In the genomic region with DNA sequence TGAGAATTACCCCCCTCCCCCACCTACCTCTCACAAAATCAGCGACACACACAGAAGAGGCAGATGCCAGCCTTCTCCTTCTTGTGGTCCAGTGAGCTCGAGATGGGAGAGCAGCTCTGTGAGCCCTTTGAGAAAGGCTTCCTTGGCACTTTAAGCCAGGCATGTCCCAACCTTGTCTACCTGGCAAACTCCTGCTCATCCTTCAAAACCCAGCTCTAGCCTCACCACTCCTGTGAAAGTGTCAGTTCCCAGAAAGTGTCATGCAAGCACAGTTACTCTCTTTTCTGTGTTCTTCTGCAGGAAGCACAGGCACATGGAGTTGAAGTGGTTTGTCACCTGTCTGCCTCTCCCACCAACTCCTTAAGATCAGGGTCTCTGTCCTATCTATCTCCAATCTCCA, we compare ENCODE assay signal across 1 cellular context.
TF ChIP-seq lines count a peak whose summit lies in the region.

No MANE protein-coding gene starts in this region.

TF ChIP-seq in HEK293, 187 proteins besides CTCF, POLR2A, EP300 and RAD21 (continued from another document):
- TF ChIP-seq PRDM1 (tag by site-specific recombination; IDR thresholded peaks at IDR 0.05) (peak; percentile 50; the same call in 1 of the 2 replicates), ZNF621 (tag by site-specific recombination; IDR thresholded peaks at IDR 0.05) (no peak), ZNF510 (tag by site-specific recombination; IDR thresholded peaks at IDR 0.05; ENCODE audit: insufficient replicate concordance) (no peak), ZNF24 (tag by site-specific recombination; IDR thresholded peaks at IDR 0.05) (no peak), ZNF473 (tag by site-specific recombination; IDR thresholded peaks at IDR 0.05) (no peak), ZNF184 (tag by site-specific recombination; IDR thresholded peaks at IDR 0.05) (no peak), ZNF416 (tag by site-specific recombination; IDR thresholded peaks at IDR 0.05) (no peak), ZBTB1 (tag by site-specific recombination; IDR thresholded peaks at IDR 0.05) (no peak), GFI1B (tag by site-specific recombination; IDR thresholded peaks at IDR 0.05) (no peak)
- TF ChIP-seq, protein P1, sequence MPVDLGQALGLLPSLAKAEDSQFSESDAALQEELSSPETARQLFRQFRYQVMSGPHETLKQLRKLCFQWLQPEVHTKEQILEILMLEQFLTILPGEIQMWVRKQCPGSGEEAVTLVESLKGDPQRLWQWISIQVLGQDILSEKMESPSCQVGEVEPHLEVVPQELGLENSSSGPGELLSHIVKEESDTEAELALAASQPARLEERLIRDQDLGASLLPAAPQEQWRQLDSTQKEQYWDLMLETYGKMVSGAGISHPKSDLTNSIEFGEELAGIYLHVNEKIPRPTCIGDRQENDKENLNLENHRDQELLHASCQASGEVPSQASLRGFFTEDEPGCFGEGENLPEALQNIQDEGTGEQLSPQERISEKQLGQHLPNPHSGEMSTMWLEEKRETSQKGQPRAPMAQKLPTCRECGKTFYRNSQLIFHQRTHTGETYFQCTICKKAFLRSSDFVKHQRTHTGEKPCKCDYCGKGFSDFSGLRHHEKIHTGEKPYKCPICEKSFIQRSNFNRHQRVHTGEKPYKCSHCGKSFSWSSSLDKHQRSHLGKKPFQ (tag by site-specific recombination; IDR thresholded peaks at IDR 0.05) = no peak
